In the genomic region with DNA sequence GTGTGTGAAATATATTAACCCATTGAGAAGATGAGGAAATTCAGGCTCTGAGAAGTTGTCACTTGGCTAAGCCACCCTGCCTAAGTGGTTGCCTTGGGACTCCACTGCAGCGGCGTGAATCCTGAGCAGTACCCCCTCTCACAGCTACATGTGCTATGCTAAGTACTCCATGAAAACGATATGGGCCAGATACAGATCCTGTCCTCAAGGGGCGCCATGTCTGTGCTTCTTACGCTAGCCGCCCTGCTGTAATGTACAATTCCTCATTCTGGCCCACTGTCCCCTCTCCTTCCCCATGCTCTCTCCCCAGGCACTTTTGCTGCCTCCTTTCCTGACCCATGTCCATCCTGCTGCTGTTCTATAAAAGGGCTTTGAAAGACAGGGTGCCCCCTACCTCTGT, we compare ENCODE assay signal across 22 cellular contexts.
DNase-seq lines count a peak whose midpoint lies in the region; ATAC-seq, FAIRE-seq and TF ChIP-seq lines count a peak whose summit lies in the region.
"Had no signal": no experiment of that assay in that cellular context is flagged by ENCODE, and none has a peak within 500 bp of the region (broad histone marks: within the 10 kb centered on the region; RNA-seq: fewer than 3 reads in every experiment).

No MANE protein-coding gene starts in this region.

- H3K18ac ChIP-seq in H9 (ENCODE audit: insufficient read length, low read depth, low read length): no peak overlapping the region
- no peak overlapping the region for H3K18ac ChIP-seq in H1 (ENCODE audit: extremely low read depth, low read length)

- H3K9me2 ChIP-seq in neural cell (ENCODE audit: insufficient read depth, low read length): no peaks in the 10 kb centered on the region

- no peaks in the 10 kb centered on the region for H4K20me1 ChIP-seq in H9 (ENCODE audit: control insufficient read depth, insufficient read depth, insufficient read length)
- H4K20me1 ChIP-seq in H1 (replicated peaks in 1 of 2; ENCODE audit: control insufficient read depth in 1 of 2, insufficient read depth in 2 of 2, low read length in 2 of 2): no peaks in the 10 kb centered on the region
- no peaks in the 10 kb centered on the region for H4K20me1 ChIP-seq in neural cell (ENCODE audit: insufficient read depth)

- H3F3A ChIP-seq in neural cell (ENCODE audit: insufficient read depth, low read length, poor library complexity, severe bottlenecking): peaks cover 5% of the 10 kb centered on the region

- no peaks in the 10 kb centered on the region for H3K27me3 Mint-ChIP-seq in H9 (ENCODE audit: low read depth)

- H2BK12ac ChIP-seq in H9 (ENCODE audit: insufficient read length, low read depth, low read length): no peak overlapping the region
- H2BK12ac ChIP-seq in H1 (ENCODE audit: low read depth, low read length): no peak overlapping the region

- H3K14ac ChIP-seq in H9 (ENCODE audit: insufficient read depth, low read length): no peak overlapping the region; the same call in 1 of the 2 replicates
- H3K14ac ChIP-seq in H1 (ENCODE audit: insufficient read length): no peak overlapping the region

- H2BK5ac ChIP-seq in H9 (ENCODE audit: insufficient read length, low read length): no peak overlapping the region
- H2BK5ac ChIP-seq in H1 (ENCODE audit: low read depth, low read length): no peak overlapping the region

- H3K4me3 Mint-ChIP-seq in H9: no peak overlapping the region
- H3K4me3 Mint-ChIP-seq: CD14-positive monocyte, HFFc6 had no signal

- H2AFZ ChIP-seq in H9 (ENCODE audit: low read length) (no peak overlapping the region), H1 (ENCODE audit: low read length) (no peak overlapping the region), neural cell (ENCODE audit: low read depth, low read length) (no peak overlapping the region)

- no peak overlapping the region for H3K56ac ChIP-seq in H9 (ENCODE audit: insufficient read length, low read depth, low read length)
- no peak overlapping the region for H3K56ac ChIP-seq in H1 (replicated peaks; ENCODE audit: insufficient read length, low read depth, low read length)

- H4K91ac ChIP-seq in H9 (ENCODE audit: insufficient read length, low read depth, low read length) (no peak overlapping the region), H1 (replicated peaks; ENCODE audit: insufficient read length, low read length) (no peak overlapping the region)

- H3K9ac ChIP-seq in H9 (ENCODE audit: extremely low read depth, insufficient read length, low read length) (no peak overlapping the region), H1 (replicated peaks in 1 of 4; ENCODE audit: extremely low read depth in 1 of 4, low read depth in 3 of 4, low read length in 3 of 4) (no peak overlapping the region), neural cell (ENCODE audit: low read length) (no peak overlapping the region), colonic mucosa (ENCODE audit: low read depth in 2 of 2, low read length in 2 of 2) (no peak overlapping the region)

- TF ChIP-seq CTCF in H9 (conservative IDR thresholded peaks at IDR 0.05): peak; percentile 65
- TF ChIP-seq CTCF in H1 (IDR thresholded peaks at IDR 0.05; ENCODE audit: control extremely low read depth in 1 of 3, insufficient read depth in 1 of 3, low read depth in 1 of 3, low read length in 3 of 3): peak; percentile 58 to 82 (median 72)
- TF ChIP-seq CTCF in neural cell (IDR thresholded peaks at IDR 0.05; ENCODE audit: poor library complexity, severe bottlenecking): peak; percentile 15
- TF ChIP-seq CTCF in colonic mucosa (IDR thresholded peaks at IDR 0.05): no peak

- H3K9me3 ChIP-seq in H9 (ENCODE audit: control insufficient read depth, low read depth, low read length) (no peaks in the 10 kb centered on the region), H1 (ENCODE audit: insufficient read depth in 2 of 2, low read depth in 1 of 2, low read length in 1 of 2) (no peaks in the 10 kb centered on the region), neural cell (ENCODE audit: low read length) (no peaks in the 10 kb centered on the region), colonic mucosa (no peaks in the 10 kb centered on the region)

- peak overlapping the region in 2 of 3 experiments; percentile 62 to 77; a peak in 1 of 7 replicates for H3K27ac Mint-ChIP-seq in H9
- H3K27ac Mint-ChIP-seq: CD14-positive monocyte, HFFc6 had no signal

- no peak overlapping the region for H4K5ac ChIP-seq in H9 (ENCODE audit: insufficient read length, low read depth, low read length)
- no peak overlapping the region for H4K5ac ChIP-seq in H1 (ENCODE audit: insufficient read length, low read depth, low read length)

- no peak overlapping the region for H3K23ac ChIP-seq in H9 (ENCODE audit: insufficient read length, low read depth, low read length)
- H3K23ac ChIP-seq in H1 (ENCODE audit: insufficient read length): no peak overlapping the region

- CTCF ChIA-PET in H1 (lab: Charles Lee; ENCODE audit: partially characterized antibody): interaction anchor here (0.6 to 2.0 kb wide), 11 partner anchors 8 to 269 kb away, joined by 3 to 22 read pairs (median 4); no protein-coding TSS in a partner anchor

- TF ChIP-seq RAD21 in H1 (IDR thresholded peaks at IDR 0.05 in 1 of 2, conservative IDR thresholded peaks at IDR 0.05 in 1 of 2; ENCODE audit: low read depth in 2 of 2, low read length in 2 of 2) (peak; percentile 36 to 47), neural cell (conservative IDR thresholded peaks at IDR 0.05) (no peak)

- H3K4ac ChIP-seq in H9 (ENCODE audit: low read depth, low read length) (no peak overlapping the region), H1 (replicated peaks; ENCODE audit: insufficient read length, low read depth, low read length) (no peak overlapping the region)

- WGBS in H9 (ENCODE audit: extremely low coverage, insufficient read length, low lambda C conversion rate): no CpG with 5 or more reads among the region's 6 CpGs
- WGBS in H1 (ENCODE audit: extremely low coverage in 1 of 2, insufficient coverage in 1 of 2, insufficient read length in 1 of 2, insufficient replicate concordance in 2 of 2, low coverage in 1 of 2, low lambda C conversion rate in 2 of 2, missing lambda C conversion rate in 1 of 2), 2 experiments: 78% methylated on average over 6 of the region's 6 CpGs; no CpG with 5 or more reads in 1 of the 2 experiments

- intact Hi-C loops in colonic mucosa (cut with DNase I): no loop called here

- H3K79me2 ChIP-seq in H9 (ENCODE audit: insufficient read depth, low read length): no peaks in the 10 kb centered on the region
- no peaks in the 10 kb centered on the region for H3K79me2 ChIP-seq in H1 (ENCODE audit: control insufficient read depth in 1 of 2, insufficient read depth in 2 of 2, low read length in 2 of 2)
- no peaks in the 10 kb centered on the region for H3K79me2 ChIP-seq in neural cell (replicated peaks; ENCODE audit: insufficient read depth, low read length)

- TF ChIP-seq EP300 in H1 (IDR thresholded peaks at IDR 0.05; ENCODE audit: borderline replicate concordance in 1 of 2, low read depth in 2 of 2, low read length in 2 of 2): no peak
- TF ChIP-seq EP300 in neural cell (conservative IDR thresholded peaks at IDR 0.05; ENCODE audit: poor library complexity, severe bottlenecking): no peak

- H2BK120ac ChIP-seq in H9 (ENCODE audit: low read depth, low read length, poor library complexity, severe bottlenecking) (no peak overlapping the region), H1 (replicated peaks; ENCODE audit: low read depth, low read length) (no peak overlapping the region)

- H3K23me2 ChIP-seq in H9 (ENCODE audit: insufficient read length, low read depth, low read length, poor library complexity, severe bottlenecking): no peaks in the 10 kb centered on the region
- H3K23me2 ChIP-seq in H1 (ENCODE audit: low read depth, low read length): no peaks in the 10 kb centered on the region

- H2BK15ac ChIP-seq in H9 (ENCODE audit: low read depth, low read length): no peak overlapping the region
- H2BK15ac ChIP-seq in H1 (ENCODE audit: low read length): no peak overlapping the region

- no peak for FAIRE-seq in H1 (lab: Jason Lieb, UNC)
- FAIRE-seq in GM12892 (lab: Jason Lieb, UNC): no peak
- FAIRE-seq: GM12891, GM18507 had no signal

- H4K8ac ChIP-seq in H9 (replicated peaks; ENCODE audit: insufficient read length, low read depth, low read length) (no peak overlapping the region), H1 (ENCODE audit: extremely low read depth, insufficient read depth, low read length) (no peak overlapping the region)

- no peaks in the 10 kb centered on the region for H3K79me1 ChIP-seq in H9 (ENCODE audit: insufficient read depth, low read depth, low read length, poor library complexity, severe bottlenecking)
- no peaks in the 10 kb centered on the region; the same call in 1 of the 2 replicates for H3K79me1 ChIP-seq in H1 (ENCODE audit: low read depth, low read length)

- H3K4me1 ChIP-seq in H9 (ENCODE audit: insufficient read depth, low read length): no peaks in the 10 kb centered on the region
- peaks cover 0 to 3% (median 0%) of the 10 kb centered on the region in 4 experiments; a peak in 3 of 7 replicates for H3K4me1 ChIP-seq in H1 (replicated peaks in 1 of 4; ENCODE audit: control insufficient read depth in 3 of 4, insufficient read depth in 4 of 4, low read length in 3 of 4)
- no peaks in the 10 kb centered on the region for H3K4me1 ChIP-seq in colonic mucosa

- no peak overlapping the region for H3T11ph ChIP-seq in H9 (ENCODE audit: low read length)

- no peak overlapping the region for H2AK5ac ChIP-seq in H9 (ENCODE audit: insufficient read length, low read length)
- H2AK5ac ChIP-seq in H1 (ENCODE audit: low read depth, low read length): no peak overlapping the region

- H3K36me3 ChIP-seq in H1 (ENCODE audit: control insufficient read depth in 2 of 4, insufficient read depth in 4 of 4, low read length in 3 of 4): no peaks in the 10 kb centered on the region
- no peaks in the 10 kb centered on the region for H3K36me3 ChIP-seq in neural cell (ENCODE audit: insufficient read depth, low read length)
- no peaks in the 10 kb centered on the region for H3K36me3 ChIP-seq in colonic mucosa

- H3K27ac ChIP-seq in H9 (ENCODE audit: insufficient read length, low read depth, low read length) (no peak overlapping the region), H1 (ENCODE audit: low read depth, low read length) (no peak overlapping the region), neural cell (ENCODE audit: low read length) (no peak overlapping the region), colonic mucosa (no peak overlapping the region)

- POLR2A ChIA-PET in H1 (lab: Charles Lee; ENCODE audit: partially characterized antibody): interaction anchor here (1.2 kb wide), 1 partner anchor 20 kb away, joined by 3 read pairs; no protein-coding TSS in a partner anchor

- H3K4me1 Mint-ChIP-seq in H9: peaks cover 21 to 28% of the 10 kb centered on the region in 2 experiments

- DNase-seq in D341Med (ENCODE audit: low spot score): peak; percentile 48
- DNase-seq in H9: peak; percentile 52
- DNase-seq in H1 (ENCODE audit: low read depth in 1 of 2, low spot score in 2 of 2): no peak
- no peak for DNase-seq in activated T-cell treated with anti-CD3 and anti-CD28 coated beads, Interleukin-2, amount 50 U/mL, for 48 hours
- no peak for DNase-seq in GM12892 (ENCODE audit: insufficient read length)
- DNase-seq in colonic mucosa: no peak
- DNase-seq: DMS 273 treated with DMSO at 0.1 percent for 48 hours, GF-D8, GOT3, HFFc6, NCI-H1105 treated with DMSO at 0.1 percent for 48 hours, NCI-H1694, NCI-H2081 treated with DMSO at 0.1 percent for 48 hours, NCI-H748 treated with DMSO at 0.1 percent for 48 hours, OCI-M1, Right ventricle myocardium superior, SW 1271 had no signal

- H3K4me3 ChIP-seq in H1 (ENCODE audit: extremely low read depth in 1 of 4, insufficient read depth in 2 of 4, low read depth in 3 of 4, low read length in 4 of 4): no peak overlapping the region
- no peak overlapping the region for H3K4me3 ChIP-seq in neural cell (ENCODE audit: low read length)
- H3K4me3 ChIP-seq in colonic mucosa: no peak overlapping the region

- H3K27me3 ChIP-seq in H9 (ENCODE audit: insufficient read depth, low read length): no peaks in the 10 kb centered on the region
- H3K27me3 ChIP-seq in H1 (replicated peaks in 1 of 4; ENCODE audit: control insufficient read depth in 3 of 4, extremely low read depth in 1 of 4, insufficient read depth in 3 of 4, low read length in 3 of 4): no peaks in the 10 kb centered on the region
- no peaks in the 10 kb centered on the region for H3K27me3 ChIP-seq in neural cell (ENCODE audit: insufficient read depth, low read depth, low read length)
- H3K27me3 ChIP-seq in colonic mucosa: no peaks in the 10 kb centered on the region

- H3K36me3 Mint-ChIP-seq in H9 (ENCODE audit: insufficient read depth in 1 of 3, low read depth in 3 of 3): no peaks in the 10 kb centered on the region; a peak in 2 of 7 replicates
- H3K36me3 Mint-ChIP-seq: CD14-positive monocyte had no signal

- TF ChIP-seq POLR2A in H1 (IDR thresholded peaks at IDR 0.05; ENCODE audit: control extremely low read depth in 1 of 2, low read depth in 2 of 2, low read length in 2 of 2): no peak
- TF ChIP-seq POLR2A in GM12892 (IDR thresholded peaks at IDR 0.05; ENCODE audit: low read depth, low read length): no peak

- no peak for ATAC-seq in HG02610 (IDR thresholded peaks at IDR 0.05; ENCODE audit: unreplicated experiment)

- no peak overlapping the region for H2BK20ac ChIP-seq in H9 (ENCODE audit: low read depth, low read length, poor library complexity, severe bottlenecking)
- H2BK20ac ChIP-seq in H1 (ENCODE audit: low read length): no peak overlapping the region

- no peaks in the 10 kb centered on the region for H3K9me3 Mint-ChIP-seq in H9
- H3K9me3 Mint-ChIP-seq: HFFc6 had no signal

- H3K4me2 ChIP-seq in H9 (ENCODE audit: insufficient read depth, insufficient read length, low read length) (no peak overlapping the region), H1 (ENCODE audit: insufficient read depth in 1 of 2, low read depth in 2 of 2, low read length in 2 of 2) (no peak overlapping the region), neural cell (ENCODE audit: low read length) (no peak overlapping the region)

Comparison
In these comparisons a context has a peak if more than half of its experiments do, and no peak if none do; other contexts are left out.
1. DNase-seq: peak in D341Med (single experiment) and H9 (single experiment); none in H1 (0 of 2), activated T-cell treated with anti-CD3 and anti-CD28 coated beads, Interleukin-2, amount 50 U/mL, for 48 hours (0 of 2), GM12892 (single experiment) and colonic mucosa (single experiment).